Comparison of ENCODE assay signal across 8 cellular contexts in genomic region chr14:65958664-65959562, GRCh38.
DNase-seq lines count a peak whose midpoint lies in the region; ATAC-seq and TF ChIP-seq lines count a peak whose summit lies in the region.

No MANE protein-coding gene starts in this region.

- H3K27me3 ChIP-seq in Peyer's patch: no peaks in the 10 kb centered on the region

- no peak overlapping the region for H3K4me3 Mint-ChIP-seq in natural killer cell treated with Interleukin-12 subunit alpha and Interleukin-12 subunit beta and Interleukin-15 and Interleukin-18, amount 100 ng/mL, for 72 hours

- ATAC-seq in GM18498 (IDR thresholded peaks at IDR 0.05; ENCODE audit: unreplicated experiment) (peak; percentile 57), HG03521 (IDR thresholded peaks at IDR 0.05; ENCODE audit: unreplicated experiment) (no peak), GM21360 (IDR thresholded peaks at IDR 0.05; ENCODE audit: unreplicated experiment) (no peak)
- ATAC-seq in natural killer cell treated with Interleukin-12 subunit alpha and Interleukin-12 subunit beta and Interleukin-15 and Interleukin-18, amount 100 ng/mL, for 72 hours: peak; percentile 55 to 63

- H3K4me1 Mint-ChIP-seq in natural killer cell treated with Interleukin-12 subunit alpha and Interleukin-12 subunit beta and Interleukin-15 and Interleukin-18, amount 100 ng/mL, for 72 hours (ENCODE audit: low read depth in 2 of 2): peaks cover 6 to 18% of the 10 kb centered on the region in 2 donors

- peak; percentile 55 for DNase-seq in AG20443 (ENCODE audit: low spot score)
- DNase-seq in HPDE6-E6E7 (ENCODE audit: extremely low spot score): peak; percentile 25
- no peak for DNase-seq in Peyer's patch
- DNase-seq in epithelial cell of esophagus (ENCODE audit: low read depth): peak; percentile 30
- no peak for DNase-seq in natural killer cell treated with Interleukin-12 subunit alpha and Interleukin-12 subunit beta and Interleukin-15 and Interleukin-18, amount 100 ng/mL, for 72 hours (ENCODE audit: low spot score)

- H3K4me3 ChIP-seq in Peyer's patch: no peak overlapping the region
- no peak overlapping the region for H3K4me3 ChIP-seq in epithelial cell of esophagus (ENCODE audit: low read length)

- no peak overlapping the region for H3K27ac Mint-ChIP-seq in natural killer cell treated with Interleukin-12 subunit alpha and Interleukin-12 subunit beta and Interleukin-15 and Interleukin-18, amount 100 ng/mL, for 72 hours

- no peaks in the 10 kb centered on the region for H3K36me3 ChIP-seq in Peyer's patch

- TF ChIP-seq CTCF in Peyer's patch (IDR thresholded peaks at IDR 0.05) (peak; percentile 26 to 64 (median 58)), epithelial cell of esophagus (IDR thresholded peaks at IDR 0.05; ENCODE audit: insufficient read depth, low read depth, low read length, missing control alignments) (peak; percentile 30)

- H3K9me3 ChIP-seq in Peyer's patch: no peaks in the 10 kb centered on the region

- peaks cover 7 to 10% of the 10 kb centered on the region in 2 donors for H3K27me3 Mint-ChIP-seq in natural killer cell treated with Interleukin-12 subunit alpha and Interleukin-12 subunit beta and Interleukin-15 and Interleukin-18, amount 100 ng/mL, for 72 hours

- H3K4me1 ChIP-seq in Peyer's patch: no peaks in the 10 kb centered on the region

- H3K9me3 Mint-ChIP-seq in natural killer cell treated with Interleukin-12 subunit alpha and Interleukin-12 subunit beta and Interleukin-15 and Interleukin-18, amount 100 ng/mL, for 72 hours: no peaks in the 10 kb centered on the region

- H3K36me3 Mint-ChIP-seq in natural killer cell treated with Interleukin-12 subunit alpha and Interleukin-12 subunit beta and Interleukin-15 and Interleukin-18, amount 100 ng/mL, for 72 hours: no peaks in the 10 kb centered on the region

- TF ChIP-seq POLR2A in Peyer's patch (IDR thresholded peaks at IDR 0.05): no peak

- no peak overlapping the region for H3K27ac ChIP-seq in Peyer's patch

Comparison
In these comparisons a context has a peak if more than half of its experiments do, and no peak if none do; other contexts are left out.
1. DNase-seq: peak in AG20443 (single experiment), HPDE6-E6E7 (single experiment) and epithelial cell of esophagus (single experiment); none in Peyer's patch (0 of 3) and natural killer cell treated with Interleukin-12 subunit alpha and Interleukin-12 subunit beta and Interleukin-15 and Interleukin-18, amount 100 ng/mL, for 72 hours (single experiment).
2. ATAC-seq: peak in GM18498 (single experiment) and natural killer cell treated with Interleukin-12 subunit alpha and Interleukin-12 subunit beta and Interleukin-15 and Interleukin-18, amount 100 ng/mL, for 72 hours (2 of 2); none in HG03521 (single experiment) and GM21360 (single experiment).